Comparison of ENCODE assay signal across 8 cellular contexts in genomic region chr2:157627594-157628281, GRCh38. TPM values are rescaled to one million over a fixed set of nuclear protein-coding genes. Genes with fewer than 3 reads are reported as not detected.
A peak's percentile ranks its signal among the peaks of the same experiment; 100 is the strongest.
DNase-seq lines count a peak whose midpoint lies in the region; ATAC-seq, FAIRE-seq and TF ChIP-seq lines count a peak whose summit lies in the region.

No MANE protein-coding gene starts in this region.

- H3K27ac ChIP-seq in Peyer's patch: peak overlapping the region; percentile 63 to 91 (median 76)
- peak overlapping the region; percentile 66 for H3K27ac ChIP-seq in angular gyrus (ENCODE audit: low read depth, low read length)

- peak; percentile 73 for FAIRE-seq in islet of Langerhans (lab: Jason Lieb, UNC)

- no peak for TF ChIP-seq CTCF in Peyer's patch (IDR thresholded peaks at IDR 0.05)

- H3K9me3 ChIP-seq in Peyer's patch: no peaks in the 10 kb centered on the region

- TF ChIP-seq POLR2A in Peyer's patch (IDR thresholded peaks at IDR 0.05): no peak

- peaks cover 0 to 7% (median 0%) of the 10 kb centered on the region in 4 donors for H3K4me1 ChIP-seq in Peyer's patch

- no peak for ATAC-seq in GM18861 (IDR thresholded peaks at IDR 0.05; ENCODE audit: unreplicated experiment)

- H3K36me3 ChIP-seq in Peyer's patch: no peaks in the 10 kb centered on the region

- H3K27me3 ChIP-seq in Peyer's patch: no peaks in the 10 kb centered on the region

- H3K4me3 ChIP-seq in Peyer's patch: peak overlapping the region; percentile 42 to 81 (median 64)

- DNase-seq in NCI-H510A treated with DMSO at 0.1 percent for 48 hours (lab: John Stamatoyannopoulos, UW) (peak; percentile 11), NCI-H510A (lab: John Stamatoyannopoulos, UW) (no peak), Peyer's patch (peak in 2 of 3 donors; percentile 23 to 55), mucosa of gallbladder (ENCODE audit: low spot score) (no peak)
- peak; percentile 56 for DNase-seq in stimulated activated CD4-positive, alpha-beta T cell treated with anti-CD3 and anti-CD28 coated beads, Interleukin-2, amount 100 ng/mL, for 24 hours

RNA-seq across cellular contexts. Expression of gene ACVR1C, which starts 0.9 kb away (rescaled TPM):
- total RNA-seq in Peyer's patch: 1 to 10 TPM; 2.3 to 5.0 (median 4.1) TPM
- 0.58 TPM for total RNA-seq in mucosa of gallbladder

Comparison
In these comparisons a context has a peak if more than half of its experiments do, and no peak if none do; other contexts are left out.
1. DNase-seq: peak in NCI-H510A treated with DMSO at 0.1 percent for 48 hours (single experiment), Peyer's patch (2 of 3) and stimulated activated CD4-positive, alpha-beta T cell treated with anti-CD3 and anti-CD28 coated beads, Interleukin-2, amount 100 ng/mL, for 24 hours (2 of 2); none in NCI-H510A (single experiment) and mucosa of gallbladder (single experiment).